ENCODE assay signal across 1 cellular context in the genomic region with DNA sequence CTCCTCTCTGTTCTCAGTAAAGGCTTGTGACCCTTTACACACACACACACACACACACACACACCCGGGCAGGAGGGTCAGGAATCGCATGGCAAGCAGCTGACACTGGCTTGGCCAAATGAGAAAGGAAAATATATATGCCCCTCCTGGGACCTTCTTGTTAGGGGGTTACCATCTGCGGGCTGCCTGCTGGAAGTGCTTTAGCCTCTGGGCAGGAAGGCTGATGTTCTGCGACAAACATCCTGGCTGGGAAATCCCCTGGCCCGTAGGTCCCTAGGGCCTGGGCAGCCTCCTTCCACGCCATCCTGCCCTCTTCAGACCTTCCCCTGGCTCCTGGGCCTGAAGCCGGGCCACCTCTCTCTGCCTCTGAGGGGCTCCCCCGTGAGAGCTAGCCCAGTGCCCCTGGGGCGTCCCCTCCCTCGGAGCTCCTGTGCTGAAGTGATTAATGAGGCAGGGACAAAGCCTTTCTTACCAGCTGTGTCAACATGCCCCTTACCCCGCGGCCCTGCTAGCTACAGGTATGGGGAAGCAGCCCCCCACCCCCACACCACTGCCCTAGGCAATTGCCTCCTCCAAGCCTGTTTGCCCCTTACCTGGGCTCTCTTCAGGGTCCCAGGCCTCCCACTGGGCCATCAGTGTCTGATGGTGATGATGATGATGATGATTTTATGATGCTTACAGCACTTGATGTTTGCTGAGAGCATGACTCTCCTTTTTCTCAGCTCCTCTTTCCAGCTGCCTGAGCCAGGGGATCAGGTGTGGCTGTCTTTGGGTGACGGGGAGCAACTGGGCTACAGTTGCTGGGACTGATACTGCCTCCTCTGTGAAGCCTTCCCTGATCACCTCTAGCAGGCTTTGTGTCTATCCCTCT.
TF ChIP-seq lines count a peak whose summit lies in the region.

No MANE protein-coding gene starts in this region.

TF ChIP-seq in HepG2, 621 proteins besides CTCF, POLR2A, EP300 and RAD21 (continued from another document and continues in another):
- TF ChIP-seq, protein P1, sequence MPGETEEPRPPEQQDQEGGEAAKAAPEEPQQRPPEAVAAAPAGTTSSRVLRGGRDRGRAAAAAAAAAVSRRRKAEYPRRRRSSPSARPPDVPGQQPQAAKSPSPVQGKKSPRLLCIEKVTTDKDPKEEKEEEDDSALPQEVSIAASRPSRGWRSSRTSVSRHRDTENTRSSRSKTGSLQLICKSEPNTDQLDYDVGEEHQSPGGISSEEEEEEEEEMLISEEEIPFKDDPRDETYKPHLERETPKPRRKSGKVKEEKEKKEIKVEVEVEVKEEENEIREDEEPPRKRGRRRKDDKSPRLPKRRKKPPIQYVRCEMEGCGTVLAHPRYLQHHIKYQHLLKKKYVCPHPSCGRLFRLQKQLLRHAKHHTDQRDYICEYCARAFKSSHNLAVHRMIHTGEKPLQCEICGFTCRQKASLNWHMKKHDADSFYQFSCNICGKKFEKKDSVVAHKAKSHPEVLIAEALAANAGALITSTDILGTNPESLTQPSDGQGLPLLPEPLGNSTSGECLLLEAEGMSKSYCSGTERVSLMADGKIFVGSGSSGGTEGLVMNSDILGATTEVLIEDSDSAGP (CRISPR knock-in tag; IDR thresholded peaks at IDR 0.05; ENCODE audit: borderline replicate concordance), result peak; percentile 39; the same call in 1 of the 2 replicates
- TF ChIP-seq PAXIP1 (CRISPR knock-in tag; conservative IDR thresholded peaks at IDR 0.05) (peak; percentile 73), ARID5B (CRISPR knock-in tag; IDR thresholded peaks at IDR 0.05) (peak; percentile 68; the same call in 1 of the 2 replicates), FOSL2 (CRISPR knock-in tag; IDR thresholded peaks at IDR 0.05) (no peak; the same call in 1 of the 2 replicates), KLF9 (CRISPR knock-in tag; IDR thresholded peaks at IDR 0.05; ENCODE audit: low read depth) (no peak), SOX5 (CRISPR knock-in tag; IDR thresholded peaks at IDR 0.05; ENCODE audit: borderline replicate concordance) (peak; percentile 78; the same call in 1 of the 2 replicates), HOXA5 (CRISPR knock-in tag; IDR thresholded peaks at IDR 0.05) (peak; percentile 99), MED1 (CRISPR knock-in tag; IDR thresholded peaks at IDR 0.05) (no peak), ZNF263 (CRISPR knock-in tag; IDR thresholded peaks at IDR 0.05) (0 out of 2 replicates have a peak, but pooled peaks have one; percentile 21), TCF7L2 (IDR thresholded peaks at IDR 0.05; ENCODE audit: low read depth, low read length) (no peak), ZNF260 (CRISPR knock-in tag; IDR thresholded peaks at IDR 0.05; ENCODE audit: borderline replicate concordance, low read depth) (no peak), NCOA2 (CRISPR knock-in tag; IDR thresholded peaks at IDR 0.05) (0 out of 2 replicates have a peak, but pooled peaks have one; percentile 35), ZNF704 (CRISPR knock-in tag; IDR thresholded peaks at IDR 0.05; ENCODE audit: borderline replicate concordance) (no peak), ZMAT3 (CRISPR knock-in tag; conservative IDR thresholded peaks at IDR 0.05) (no peak), ZNF670 (CRISPR knock-in tag; IDR thresholded peaks at IDR 0.05; ENCODE audit: borderline replicate concordance) (no peak), ASH2L (IDR thresholded peaks at IDR 0.05; ENCODE audit: insufficient read length, low read depth, low read length) (peak; percentile 21), ZNF329 (CRISPR knock-in tag; IDR thresholded peaks at IDR 0.05; ENCODE audit: low read depth) (0 out of 2 replicates have a peak, but pooled peaks have one; percentile 57), CCAR2 (optimal IDR thresholded peaks at IDR 0.05; ENCODE audit: low read depth, low read length) (no peak), HNRNPUL1 (IDR thresholded peaks at IDR 0.05; ENCODE audit: low read depth, low read length) (no peak), MED8 (CRISPR knock-in tag; IDR thresholded peaks at IDR 0.05; ENCODE audit: insufficient replicate concordance) (no peak), PRPF4 (IDR thresholded peaks at IDR 0.05; ENCODE audit: low read depth, low read length, poor library complexity, severe bottlenecking) (no peak), CHD4 (IDR thresholded peaks at IDR 0.05; ENCODE audit: borderline replicate concordance, low read length) (no peak), HNF1B (CRISPR knock-in tag; IDR thresholded peaks at IDR 0.05) (peak; percentile 57; the same call in 1 of the 2 replicates), ZNF136 (CRISPR knock-in tag; IDR thresholded peaks at IDR 0.05; ENCODE audit: low read depth) (peak; percentile 43; the same call in 1 of the 2 replicates), ZNF296 (CRISPR knock-in tag; conservative IDR thresholded peaks at IDR 0.05) (no peak), ZFX (CRISPR knock-in tag; IDR thresholded peaks at IDR 0.05; ENCODE audit: low read depth) (no peak), NRL (CRISPR knock-in tag; IDR thresholded peaks at IDR 0.05; ENCODE audit: borderline replicate concordance) (peak; percentile 46; the same call in 1 of the 2 replicates), ZNF367 (CRISPR knock-in tag; IDR thresholded peaks at IDR 0.05; ENCODE audit: borderline replicate concordance) (no peak), NR2F1 (CRISPR knock-in tag; IDR thresholded peaks at IDR 0.05) (no peak), GATAD2A (CRISPR knock-in tag; IDR thresholded peaks at IDR 0.05) (peak; percentile 62), POLR2G (IDR thresholded peaks at IDR 0.05; ENCODE audit: low read depth, low read length) (no peak; the same call in 1 of the 2 replicates), AGO1 (IDR thresholded peaks at IDR 0.05; ENCODE audit: low read depth, low read length, poor library complexity, severe bottlenecking) (no peak), CREM (IDR thresholded peaks at IDR 0.05) (peak; percentile 14; the same call in 1 of the 2 replicates), CREM (CRISPR knock-in tag; IDR thresholded peaks at IDR 0.05) (no peak), ZNF644 (CRISPR knock-in tag; IDR thresholded peaks at IDR 0.05; ENCODE audit: low read depth) (no peak), CBFB (CRISPR knock-in tag; IDR thresholded peaks at IDR 0.05) (0 out of 2 replicates have a peak, but pooled peaks have one; percentile 21), HDAC2 (CRISPR knock-in tag; IDR thresholded peaks at IDR 0.05) (peak; percentile 51; the same call in 1 of the 2 replicates)
- TF ChIP-seq, protein P2, sequence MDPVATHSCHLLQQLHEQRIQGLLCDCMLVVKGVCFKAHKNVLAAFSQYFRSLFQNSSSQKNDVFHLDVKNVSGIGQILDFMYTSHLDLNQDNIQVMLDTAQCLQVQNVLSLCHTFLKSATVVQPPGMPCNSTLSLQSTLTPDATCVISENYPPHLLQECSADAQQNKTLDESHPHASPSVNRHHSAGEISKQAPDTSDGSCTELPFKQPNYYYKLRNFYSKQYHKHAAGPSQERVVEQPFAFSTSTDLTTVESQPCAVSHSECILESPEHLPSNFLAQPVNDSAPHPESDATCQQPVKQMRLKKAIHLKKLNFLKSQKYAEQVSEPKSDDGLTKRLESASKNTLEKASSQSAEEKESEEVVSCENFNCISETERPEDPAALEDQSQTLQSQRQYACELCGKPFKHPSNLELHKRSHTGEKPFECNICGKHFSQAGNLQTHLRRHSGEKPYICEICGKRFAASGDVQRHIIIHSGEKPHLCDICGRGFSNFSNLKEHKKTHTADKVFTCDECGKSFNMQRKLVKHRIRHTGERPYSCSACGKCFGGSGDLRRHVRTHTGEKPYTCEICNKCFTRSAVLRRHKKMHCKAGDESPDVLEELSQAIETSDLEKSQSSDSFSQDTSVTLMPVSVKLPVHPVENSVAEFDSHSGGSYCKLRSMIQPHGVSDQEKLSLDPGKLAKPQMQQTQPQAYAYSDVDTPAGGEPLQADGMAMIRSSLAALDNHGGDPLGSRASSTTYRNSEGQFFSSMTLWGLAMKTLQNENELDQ (CRISPR knock-in tag; IDR thresholded peaks at IDR 0.05; ENCODE audit: borderline replicate concordance), result no peak
